ENCODE assay signal across 10 cellular contexts in the genomic region with DNA sequence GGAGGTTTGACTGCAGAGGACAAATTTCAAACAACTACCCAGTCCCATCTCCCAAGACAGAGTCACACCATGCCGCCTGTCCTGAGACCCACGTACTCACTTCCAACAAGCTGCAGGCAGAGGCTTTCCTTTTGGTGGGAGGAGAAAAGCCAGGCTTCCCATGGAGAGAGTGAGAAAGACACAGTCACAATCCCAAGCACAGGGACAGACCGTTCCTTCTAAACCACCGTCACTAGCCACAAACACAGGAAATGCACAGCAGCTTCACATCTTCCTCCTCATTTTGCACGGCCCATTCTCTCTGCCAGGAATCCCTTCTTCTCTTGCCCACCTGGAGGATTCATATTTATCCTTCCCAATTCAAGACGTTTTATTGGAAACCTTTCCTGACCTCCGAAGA.
DNase-seq lines count a peak whose midpoint lies in the region; ATAC-seq and TF ChIP-seq lines count a peak whose summit lies in the region.
"Had no signal": no experiment of that assay in that cellular context is flagged by ENCODE, and none has a peak within 500 bp of the region (broad histone marks: within the 10 kb centered on the region; RNA-seq: fewer than 3 reads in every experiment).

No MANE protein-coding gene starts in this region.

- H3K9me3 ChIP-seq in esophagus muscularis mucosa (no peaks in the 10 kb centered on the region), prostate gland (no peaks in the 10 kb centered on the region)

- no peaks in the 10 kb centered on the region for H3K36me3 ChIP-seq in esophagus muscularis mucosa
- H3K36me3 ChIP-seq in prostate gland, result no peaks in the 10 kb centered on the region

- H3K4me3 ChIP-seq in esophagus muscularis mucosa (peak overlapping the region in 1 of 4 donors; percentile 18), prostate gland (no peak overlapping the region)

- H3K27ac ChIP-seq in esophagus muscularis mucosa (replicated peaks in 1 of 4) (peak overlapping the region; percentile 80 to 96 (median 93)), prostate gland (peak overlapping the region in 1 of 2 donors; percentile 28)

- H3K4me1 ChIP-seq in esophagus muscularis mucosa (peaks cover 22 to 99% (median 92%) of the 10 kb centered on the region in 4 donors), prostate gland (replicated peaks) (peaks cover 13% of the 10 kb centered on the region)

- intact Hi-C loops in esophagus muscularis mucosa (cut with DNase I), result no loop called here
- intact Hi-C loops in prostate gland (cut with DNase I), result no loop called here

- peak overlapping the region; percentile 71 for H3K27ac Mint-ChIP-seq in T-helper 1 cell treated with Interleukin-12 subunit alpha and Interleukin-12 subunit beta and Interleukin-4 antibody, amounts not matched to agents 30 μg/mL and 1 μg/mL, for 36 hours
- H3K27ac Mint-ChIP-seq in HFFc6, result no peak overlapping the region

- TF ChIP-seq CTCF in esophagus muscularis mucosa (IDR thresholded peaks at IDR 0.05) (no peak), omental fat pad (IDR thresholded peaks at IDR 0.05) (no peak), prostate gland (IDR thresholded peaks at IDR 0.05) (no peak), HFFc6 (IDR thresholded peaks at IDR 0.05) (no peak)

- peak overlapping the region; percentile 72 for H3K4me3 Mint-ChIP-seq in T-helper 1 cell treated with Interleukin-12 subunit alpha and Interleukin-12 subunit beta and Interleukin-4 antibody, amounts not matched to agents 30 μg/mL and 1 μg/mL, for 36 hours
- no peak overlapping the region for H3K4me3 Mint-ChIP-seq in HFFc6

- TF ChIP-seq POLR2A in esophagus muscularis mucosa (IDR thresholded peaks at IDR 0.05; ENCODE audit: low read depth) (no peak), prostate gland (IDR thresholded peaks at IDR 0.05) (no peak)

- no peaks in the 10 kb centered on the region for H3K9me3 Mint-ChIP-seq in T-helper 1 cell treated with Interleukin-12 subunit alpha and Interleukin-12 subunit beta and Interleukin-4 antibody, amounts not matched to agents 30 μg/mL and 1 μg/mL, for 36 hours
- H3K9me3 Mint-ChIP-seq in HFFc6, result no peaks in the 10 kb centered on the region

- DNase-seq in T-helper 1 cell (no peak), M059J (ENCODE audit: low read depth) (peak; percentile 53), esophagus muscularis mucosa (ENCODE audit: extremely low spot score) (no peak), omental fat pad (ENCODE audit: low spot score) (no peak), prostate gland (ENCODE audit: low spot score) (no peak), foreskin melanocyte (no peak), HFFc6 (no peak)
- DNase-seq: 8988T; stimulated activated CD4-positive, alpha-beta T cell treated with anti-CD3 and anti-CD28 coated beads, Interleukin-12 subunit alpha, Interleukin-12 subunit beta, amount 100 ng/mL, for 4 hours had no signal

- H3K36me3 Mint-ChIP-seq in T-helper 1 cell treated with Interleukin-12 subunit alpha and Interleukin-12 subunit beta and Interleukin-4 antibody, amounts not matched to agents 30 μg/mL and 1 μg/mL, for 36 hours (ENCODE audit: low read depth), result peaks cover 17% of the 10 kb centered on the region
- H3K36me3 Mint-ChIP-seq in HFFc6 (ENCODE audit: low read depth), result no peaks in the 10 kb centered on the region

- H3K27me3 Mint-ChIP-seq in T-helper 1 cell treated with Interleukin-12 subunit alpha and Interleukin-12 subunit beta and Interleukin-4 antibody, amounts not matched to agents 30 μg/mL and 1 μg/mL, for 36 hours (ENCODE audit: low read depth), result no peaks in the 10 kb centered on the region
- H3K27me3 Mint-ChIP-seq in HFFc6 (ENCODE audit: insufficient read depth), result no peaks in the 10 kb centered on the region

- ATAC-seq in omental fat pad (ENCODE audit: low FRiP score), result peak; percentile 22

- peaks cover 49% of the 10 kb centered on the region for H3K4me1 Mint-ChIP-seq in T-helper 1 cell treated with Interleukin-12 subunit alpha and Interleukin-12 subunit beta and Interleukin-4 antibody, amounts not matched to agents 30 μg/mL and 1 μg/mL, for 36 hours (ENCODE audit: low read depth)
- peaks cover 35% of the 10 kb centered on the region for H3K4me1 Mint-ChIP-seq in HFFc6 (ENCODE audit: low read depth)

- peak; percentile 87 for TF ChIP-seq EP300 in esophagus muscularis mucosa (IDR thresholded peaks at IDR 0.05)

- WGBS in esophagus muscularis mucosa, result 49% methylated on average over 7 of the region's 7 CpGs
- 51% methylated on average over 7 of the region's 7 CpGs for WGBS in prostate gland

- H3K27me3 ChIP-seq in esophagus muscularis mucosa (no peaks in the 10 kb centered on the region), prostate gland (replicated peaks; ENCODE audit: insufficient read depth) (no peaks in the 10 kb centered on the region)
